ENCODE assay signal across 22 cellular contexts in the genomic region with DNA sequence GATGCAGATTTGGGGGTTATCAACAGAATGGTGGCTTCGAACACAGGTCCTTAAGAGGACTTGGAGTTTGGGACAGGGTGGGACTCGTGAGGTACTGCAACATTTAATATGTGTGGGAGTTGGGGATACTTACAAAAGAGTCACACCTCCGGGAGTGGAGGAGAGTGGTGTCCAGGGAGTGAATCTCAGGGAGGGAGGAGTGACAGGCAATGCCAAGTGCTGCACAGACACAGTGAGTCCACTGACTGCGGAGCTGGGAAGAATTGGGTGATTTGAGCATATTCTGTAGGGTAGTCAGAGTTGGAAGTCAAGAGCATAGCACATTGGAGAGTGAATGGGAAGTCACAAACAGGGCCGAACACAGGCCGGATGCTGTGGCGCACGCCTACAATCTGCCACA. TPM values are rescaled to one million over a fixed set of nuclear protein-coding genes. Genes with fewer than 3 reads are reported as not detected.
DNase-seq lines count a peak whose midpoint lies in the region; ATAC-seq and TF ChIP-seq lines count a peak whose summit lies in the region.
"Had no signal": no experiment of that assay in that cellular context is flagged by ENCODE, and none has a peak within 500 bp of the region (broad histone marks: within the 10 kb centered on the region; RNA-seq: fewer than 3 reads in every experiment).

No MANE protein-coding gene starts in this region.

- no peaks in the 10 kb centered on the region for H3K36me3 ChIP-seq in Loucy (ENCODE audit: insufficient read depth, low read length)
- H3K36me3 ChIP-seq in naive thymus-derived CD4-positive, alpha-beta T cell (ENCODE audit: control insufficient read depth in 2 of 3, insufficient read depth in 3 of 3, low read length in 3 of 3), result peaks cover 0 to 9% (median 0%) of the 10 kb centered on the region in 3 experiments
- H3K36me3 ChIP-seq: transverse colon had no signal

- H3K36me3 Mint-ChIP-seq in activated naive CD8-positive, alpha-beta T cell, result peaks cover 24% of the 10 kb centered on the region
- peaks cover 67% of the 10 kb centered on the region for H3K36me3 Mint-ChIP-seq in activated naive CD8-positive, alpha-beta T cell treated with anti-CD3 and anti-CD28 coated beads, Interleukin-2, amount 50 U/mL, for 24 hours (ENCODE audit: low read depth)
- peaks cover 4 to 43% (median 26%) of the 10 kb centered on the region in 5 donors for H3K36me3 Mint-ChIP-seq in naive thymus-derived CD4-positive, alpha-beta T cell

- no peaks in the 10 kb centered on the region for H3K9me2 ChIP-seq in Loucy (replicated peaks; ENCODE audit: low read depth, low read length)

- H3F3A ChIP-seq in Loucy (ENCODE audit: low read depth), result no peaks in the 10 kb centered on the region

- no peaks in the 10 kb centered on the region for H3K27me3 Mint-ChIP-seq in activated naive CD8-positive, alpha-beta T cell
- no peaks in the 10 kb centered on the region for H3K27me3 Mint-ChIP-seq in activated naive CD8-positive, alpha-beta T cell treated with anti-CD3 and anti-CD28 coated beads, Interleukin-2, amount 50 U/mL, for 24 hours
- no peaks in the 10 kb centered on the region for H3K27me3 Mint-ChIP-seq in naive thymus-derived CD4-positive, alpha-beta T cell
- H3K27me3 Mint-ChIP-seq: T-cell had no signal

- peaks cover 76% of the 10 kb centered on the region for H3K4me1 Mint-ChIP-seq in activated naive CD8-positive, alpha-beta T cell (ENCODE audit: low read depth)
- H3K4me1 Mint-ChIP-seq in activated naive CD8-positive, alpha-beta T cell treated with anti-CD3 and anti-CD28 coated beads, Interleukin-2, amount 50 U/mL, for 24 hours, result peaks cover 73% of the 10 kb centered on the region
- H3K4me1 Mint-ChIP-seq in naive thymus-derived CD4-positive, alpha-beta T cell, result peaks cover 44 to 91% (median 87%) of the 10 kb centered on the region in 7 donors

- no peaks in the 10 kb centered on the region for H3K9me3 ChIP-seq in Loucy (ENCODE audit: insufficient read depth, low read depth, low read length)
- no peaks in the 10 kb centered on the region for H3K9me3 ChIP-seq in naive thymus-derived CD4-positive, alpha-beta T cell (ENCODE audit: control insufficient read depth in 2 of 3, low read length in 3 of 3)
- H3K9me3 ChIP-seq: SJSA1, transverse colon had no signal

- no peak overlapping the region for H3K27ac ChIP-seq in naive thymus-derived CD4-positive, alpha-beta T cell (ENCODE audit: low read depth, low read length)
- H3K27ac ChIP-seq: BLaER1, SJSA1, skin epidermis, transverse colon had no signal

- H3K9me3 Mint-ChIP-seq in activated naive CD8-positive, alpha-beta T cell (ENCODE audit: low read depth), result no peaks in the 10 kb centered on the region
- no peaks in the 10 kb centered on the region for H3K9me3 Mint-ChIP-seq in activated naive CD8-positive, alpha-beta T cell treated with anti-CD3 and anti-CD28 coated beads, Interleukin-2, amount 50 U/mL, for 24 hours
- no peaks in the 10 kb centered on the region for H3K9me3 Mint-ChIP-seq in naive thymus-derived CD4-positive, alpha-beta T cell
- H3K9me3 Mint-ChIP-seq: activated T-helper 1 cell treated with anti-CD3 and anti-CD28 coated beads, Interleukin-12 subunit alpha, Interleukin-12 subunit beta, Interleukin-2, Interleukin-4 antibody, amounts not matched to agents 30 ng/mL and 10 ng/mL and 1 ng/mL, durations not matched to agents 14 hours and 24 hours and 36 hours; T-cell had no signal

- no peak for DNase-seq in activated naive CD8-positive, alpha-beta T cell treated with anti-CD3 and anti-CD28 coated beads, Interleukin-2, amount 50 U/mL, for 24 hours
- DNase-seq in naive thymus-derived CD4-positive, alpha-beta T cell, result peak in 1 of 9 donors; percentile 15
- DNase-seq in dermis blood vessel endothelial cell, result no peak
- DNase-seq: cerebellar nuclear complex; KBM-7; NCI-H1417 treated with DMSO at 0.1 percent for 48 hours; NCI-H2081; NCI-H345; NCI-H82; stimulated activated CD4-positive, alpha-beta T cell treated with anti-CD3 and anti-CD28 coated beads, Interleukin-1b, Interleukin-23, amount 100 ng/mL, for 48 hours; T-cell; transverse colon had no signal

- peak overlapping the region; percentile 8 for H3K9ac ChIP-seq in Loucy (ENCODE audit: low read depth, low read length, poor library complexity, severe bottlenecking)
- H3K9ac ChIP-seq: BLaER1 had no signal

- peak overlapping the region; percentile 84 for H3K4me2 ChIP-seq in Loucy (ENCODE audit: low read depth, low read length, poor library complexity, severe bottlenecking)
- H3K4me2 ChIP-seq: BLaER1 had no signal

- peaks cover 63% of the 10 kb centered on the region for H3K4me1 ChIP-seq in Loucy (ENCODE audit: insufficient read depth, low read length, poor library complexity, severe bottlenecking)
- peaks cover 37 to 42% of the 10 kb centered on the region in 2 donors for H3K4me1 ChIP-seq in naive thymus-derived CD4-positive, alpha-beta T cell (ENCODE audit: control insufficient read depth in 2 of 2, insufficient read depth in 2 of 2, low read length in 2 of 2)

- peaks cover 96% of the 10 kb centered on the region for H4K20me1 ChIP-seq in Loucy (ENCODE audit: insufficient read depth, low read length, poor library complexity, severe bottlenecking)

- intact Hi-C loops in naive thymus-derived CD4-positive, alpha-beta T cell (cut with micrococcal nuclease), result loop anchor here (5.0 to 10.0 kb wide), 2 partner anchors 499 to 1559 kb away; a partner anchor contains a TSS

- TF ChIP-seq CTCF in Loucy (conservative IDR thresholded peaks at IDR 0.05; ENCODE audit: low read length), result no peak

- H3K27ac Mint-ChIP-seq in activated naive CD8-positive, alpha-beta T cell, result peak overlapping the region; percentile 25
- H3K27ac Mint-ChIP-seq in activated naive CD8-positive, alpha-beta T cell treated with anti-CD3 and anti-CD28 coated beads, Interleukin-2, amount 50 U/mL, for 24 hours, result no peak overlapping the region
- H3K27ac Mint-ChIP-seq in naive thymus-derived CD4-positive, alpha-beta T cell, result peak overlapping the region in 4 of 9 donors; percentile 17 to 49 (median 32)
- H3K27ac Mint-ChIP-seq: activated T-helper 1 cell treated with anti-CD3 and anti-CD28 coated beads, Interleukin-12 subunit alpha, Interleukin-12 subunit beta, Interleukin-2, Interleukin-4 antibody, amounts not matched to agents 30 ng/mL and 10 ng/mL and 1 ng/mL, durations not matched to agents 14 hours and 24 hours and 36 hours; T-cell had no signal

- no peak overlapping the region for H2AFZ ChIP-seq in Loucy (ENCODE audit: low read length)

- peak overlapping the region; percentile 28 for H3K4me3 ChIP-seq in Loucy (ENCODE audit: low read length, poor library complexity, severe bottlenecking)
- H3K4me3 ChIP-seq in naive thymus-derived CD4-positive, alpha-beta T cell (ENCODE audit: low read length), result no peak overlapping the region
- H3K4me3 ChIP-seq: BLaER1, SJSA1, skin epidermis, transverse colon had no signal

- no peak for ATAC-seq in activated naive CD8-positive, alpha-beta T cell treated with anti-CD3 and anti-CD28 coated beads, Interleukin-2, amount 50 U/mL, for 24 hours
- ATAC-seq in naive thymus-derived CD4-positive, alpha-beta T cell, result no peak
- ATAC-seq in SK-N-SH treated with all-trans-retinoic acid at 6 μM for 48 hours (no peak), HG02970 (IDR thresholded peaks at IDR 0.05; ENCODE audit: low FRiP score, unreplicated experiment) (no peak)
- ATAC-seq: HCT116, left lobe of liver, T-cell had no signal

- no peaks in the 10 kb centered on the region for H3K27me3 ChIP-seq in Loucy (ENCODE audit: insufficient read depth, low read length, poor library complexity, severe bottlenecking)
- no peaks in the 10 kb centered on the region for H3K27me3 ChIP-seq in naive thymus-derived CD4-positive, alpha-beta T cell (ENCODE audit: control insufficient read depth in 2 of 2, insufficient read depth in 2 of 2, low read length in 2 of 2)
- H3K27me3 ChIP-seq: BLaER1, SJSA1, transverse colon had no signal

- H3K79me2 ChIP-seq in Loucy (ENCODE audit: insufficient read depth, low read length), result peaks cover 97% of the 10 kb centered on the region

- H3K4me3 Mint-ChIP-seq in activated naive CD8-positive, alpha-beta T cell, result peak overlapping the region; percentile 42
- no peak overlapping the region for H3K4me3 Mint-ChIP-seq in activated naive CD8-positive, alpha-beta T cell treated with anti-CD3 and anti-CD28 coated beads, Interleukin-2, amount 50 U/mL, for 24 hours
- peak overlapping the region in 8 of 10 donors; percentile 3 to 51 (median 45) for H3K4me3 Mint-ChIP-seq in naive thymus-derived CD4-positive, alpha-beta T cell
- H3K4me3 Mint-ChIP-seq: activated T-helper 1 cell treated with anti-CD3 and anti-CD28 coated beads, Interleukin-12 subunit alpha, Interleukin-12 subunit beta, Interleukin-2, Interleukin-4 antibody, amounts not matched to agents 30 ng/mL and 10 ng/mL and 1 ng/mL, durations not matched to agents 14 hours and 24 hours and 36 hours had no signal

- POLR2A ChIA-PET in naive thymus-derived CD4-positive, alpha-beta T cell (lab: Charles Lee), result no interaction called here

- CTCF ChIA-PET in naive thymus-derived CD4-positive, alpha-beta T cell (lab: Charles Lee), result interaction anchor here (0.6 kb wide), 1 partner anchor 158 kb away, joined by 3 read pairs; no protein-coding TSS in a partner anchor

TF ChIP-seq in SK-N-SH treated with all-trans-retinoic acid at 6 μM for 48 hours, 23 proteins besides CTCF, POLR2A, EP300 and RAD21 (continues in another document):
- TF ChIP-seq RARB (CRISPR knock-in tag; IDR thresholded peaks at IDR 0.05) (no peak), OSR1 (CRISPR knock-in tag; IDR thresholded peaks at IDR 0.05) (no peak), TCF4 (CRISPR knock-in tag; IDR thresholded peaks at IDR 0.05; ENCODE audit: borderline replicate concordance) (no peak), ZFP30 (CRISPR knock-in tag; IDR thresholded peaks at IDR 0.05) (no peak), ZC3H10 (CRISPR knock-in tag; IDR thresholded peaks at IDR 0.05) (no peak), TOX (CRISPR knock-in tag; IDR thresholded peaks at IDR 0.05; ENCODE audit: borderline replicate concordance) (no peak), ZFP3 (CRISPR knock-in tag; IDR thresholded peaks at IDR 0.05) (no peak), ZNF70 (CRISPR knock-in tag; IDR thresholded peaks at IDR 0.05) (no peak)

RNA-seq across cellular contexts. Expression of a gene that starts 5.1 kb away (rescaled TPM):
- 10 to 100 TPM; 41.6 to 64.6 (median 54.9) TPM for total RNA-seq in naive thymus-derived CD4-positive, alpha-beta T cell
- polyA plus RNA-seq in naive thymus-derived CD4-positive, alpha-beta T cell, result 10 to 100 TPM; 21.3 to 31.1 TPM
- total RNA-seq in dermis blood vessel endothelial cell, result 116 and 129 TPM in 2 replicates
